ENCODE assay signal across 25 cellular contexts in genomic region chr1:194341587-194341986, GRCh38.
"Had no signal": no experiment of that assay in that cellular context is flagged by ENCODE, and none has a peak within 500 bp of the region (broad histone marks: within the 10 kb centered on the region; RNA-seq: fewer than 3 reads in every experiment).

No MANE protein-coding gene starts in this region.

- H3K9me3 Mint-ChIP-seq: activated T-helper 1 cell treated with anti-CD3 and anti-CD28 coated beads, Interleukin-12 subunit alpha, Interleukin-12 subunit beta, Interleukin-2, Interleukin-4 antibody, amounts not matched to agents 30 ng/mL and 10 ng/mL and 1 ng/mL, durations not matched to agents 14 hours and 24 hours and 36 hours; neural progenitor cell had no signal

- H3K27me3 Mint-ChIP-seq: activated naive CD8-positive, alpha-beta T cell; naive thymus-derived CD4-positive, alpha-beta T cell had no signal

- H3K27ac Mint-ChIP-seq: activated naive CD8-positive, alpha-beta T cell; activated T-helper 1 cell treated with anti-CD3 and anti-CD28 coated beads, Interleukin-12 subunit alpha, Interleukin-12 subunit beta, Interleukin-2, Interleukin-4 antibody, amounts not matched to agents 30 ng/mL and 10 ng/mL and 1 ng/mL, durations not matched to agents 14 hours and 24 hours and 36 hours; naive thymus-derived CD4-positive, alpha-beta T cell; neural progenitor cell had no signal

- DNase-seq: activated CD4-positive, alpha-beta T cell treated with anti-CD3 and anti-CD28 coated beads, Interleukin-2, amount 50 U/mL, for 1 hour; activated CD4-positive, CD25-positive, alpha-beta regulatory T cell treated with anti-CD3 and anti-CD28 coated beads, Interleukin-2, amount 50 U/mL, for 72 hours; activated gamma-delta T cell treated with Interleukin-2 at 50 U/mL for 16 hours; adrenal gland; brain microvascular endothelial cell; caudate nucleus; dermis blood vessel endothelial cell; effector CD8-positive, alpha-beta T cell; erythroblast; foreskin keratinocyte; hippocampal formation; kidney glomerular epithelial cell; left lung; naive thymus-derived CD4-positive, alpha-beta T cell; posterior cingulate gyrus; right lobe of liver; stimulated activated CD4-positive, alpha-beta T cell treated with anti-CD3 and anti-CD28 coated beads, Interleukin-1b, Interleukin-23, amount 100 ng/mL, for 48 hours; trophoblast cell; uterus had no signal

- ATAC-seq: foreskin keratinocyte; left lung; naive thymus-derived CD4-positive, alpha-beta T cell; right lobe of liver had no signal

- H3K9me3 ChIP-seq: adrenal gland, ascending aorta, left lung, right lobe of liver, uterus had no signal

- H3K4me3 Mint-ChIP-seq: activated naive CD8-positive, alpha-beta T cell; activated T-helper 1 cell treated with anti-CD3 and anti-CD28 coated beads, Interleukin-12 subunit alpha, Interleukin-12 subunit beta, Interleukin-2, Interleukin-4 antibody, amounts not matched to agents 30 ng/mL and 10 ng/mL and 1 ng/mL, durations not matched to agents 14 hours and 24 hours and 36 hours; naive thymus-derived CD4-positive, alpha-beta T cell; neural progenitor cell had no signal

- H3K36me3 ChIP-seq: adrenal gland, ascending aorta, brain microvascular endothelial cell, left lung, neural progenitor cell, right lobe of liver, uterus had no signal

- H3K36me3 Mint-ChIP-seq: activated naive CD8-positive, alpha-beta T cell; naive thymus-derived CD4-positive, alpha-beta T cell; neural progenitor cell had no signal

- H3K4me1 ChIP-seq: adrenal gland, ascending aorta, left lung, neural progenitor cell, right lobe of liver, uterus had no signal

- H3K4me3 ChIP-seq: adrenal gland, ascending aorta, left lung, lung, neural progenitor cell, right lobe of liver, skin epidermis, uterus had no signal

- H3K27ac ChIP-seq: adrenal gland, ascending aorta, brain microvascular endothelial cell, foreskin keratinocyte, left lung, neural progenitor cell, right lobe of liver, skin epidermis, uterus had no signal

- H3K27me3 ChIP-seq: adrenal gland, ascending aorta, brain microvascular endothelial cell, foreskin keratinocyte, left lung, neural progenitor cell, uterus had no signal

- H3K4me1 Mint-ChIP-seq: neural progenitor cell had no signal
